Comparison of ENCODE assay signal across 12 cellular contexts in the genomic region with DNA sequence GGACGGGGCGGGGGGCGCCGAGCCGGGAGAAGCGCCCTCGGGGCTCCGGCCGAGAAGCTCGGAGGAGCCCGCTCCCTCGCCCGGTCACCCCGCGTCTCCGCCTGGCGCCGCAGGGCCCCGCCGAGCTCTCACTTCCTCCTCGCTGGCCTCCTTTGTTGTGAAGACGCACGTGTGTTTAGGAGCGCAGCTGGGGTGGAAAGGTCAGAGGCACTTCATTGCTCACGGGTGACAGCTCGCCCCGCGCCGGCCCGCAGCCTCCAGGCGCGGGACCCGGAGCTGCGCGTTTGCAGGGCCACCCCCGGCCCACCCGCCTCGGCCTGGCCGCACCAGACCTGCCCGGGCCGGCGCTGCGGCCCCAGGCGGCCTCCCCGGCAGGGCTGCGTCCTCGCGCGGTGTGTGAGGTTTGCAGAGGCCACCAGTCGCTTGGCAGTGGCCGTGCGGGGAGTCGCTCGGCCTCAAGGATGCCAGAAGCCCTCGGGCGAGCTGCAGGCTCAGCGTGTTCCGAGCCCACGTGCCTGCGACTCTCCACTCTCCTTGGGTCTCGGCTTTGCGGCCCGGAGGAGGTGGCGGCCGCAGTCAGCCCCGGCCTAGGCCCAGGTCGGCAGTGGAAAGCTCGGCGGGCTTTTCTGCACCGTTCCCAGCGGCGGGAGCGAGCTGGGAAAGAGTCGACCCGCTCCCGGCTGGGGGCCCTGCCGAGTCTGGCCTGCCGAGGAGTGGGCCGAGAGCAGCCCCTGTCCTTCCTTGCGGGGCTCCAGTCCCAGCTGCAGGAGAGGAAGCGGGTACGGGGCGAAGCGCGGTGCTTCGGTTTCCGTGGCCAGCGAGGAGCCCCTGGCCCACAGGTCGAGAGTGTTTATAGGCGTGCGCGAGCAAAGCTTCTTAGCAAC. TPM values are rescaled to one million over a fixed set of nuclear protein-coding genes. Genes with fewer than 3 reads are reported as not detected.
DNase-seq lines count a peak whose midpoint lies in the region; ATAC-seq and TF ChIP-seq lines count a peak whose summit lies in the region.
"Had no signal": no experiment of that assay in that cellular context is flagged by ENCODE, and none has a peak within 500 bp of the region (broad histone marks: within the 10 kb centered on the region; RNA-seq: fewer than 3 reads in every experiment).

No MANE protein-coding gene starts in this region.

- POLR2A ChIA-PET in SK-N-SH (lab: Yijun Ruan, JAX), result no interaction called here

- no peaks in the 10 kb centered on the region for H3K27me3 ChIP-seq in SK-N-SH (ENCODE audit: insufficient read depth)
- H3K27me3 ChIP-seq in testis, result no peaks in the 10 kb centered on the region

- H3K4me2 ChIP-seq in SK-N-SH, result peak overlapping the region; percentile 95

- TF ChIP-seq POLR2A in lower leg skin (IDR thresholded peaks at IDR 0.05), result no peak
- no peak for TF ChIP-seq POLR2A in testis (IDR thresholded peaks at IDR 0.05)

- H3K9me2 ChIP-seq in SK-N-SH, result no peaks in the 10 kb centered on the region

- H3K27ac ChIP-seq in SK-N-SH (ENCODE audit: low read depth in 2 of 2, low read length in 1 of 2) (no peak overlapping the region; a peak in 1 of 4 replicates), testis (peak overlapping the region; percentile 69 to 97)

- 71% methylated on average over 54 of the region's 92 CpGs for WGBS in SK-N-SH (ENCODE audit: low lambda C conversion rate)
- 48 to 55% methylated on average over 48 to 56 of the region's 92 CpGs for WGBS in lower leg skin, 2 donors
- 31 to 63% methylated on average over 6 to 92 of the region's 92 CpGs for WGBS in testis, 2 donors

- peak; percentile 72 for DNase-seq in SK-N-SH
- DNase-seq in choroid plexus epithelial cell (ENCODE audit: low read depth), result no peak
- DNase-seq in lower leg skin (ENCODE audit: low spot score in 2 of 2), result no peak
- DNase-seq in testis, result no peak
- DNase-seq in DMS79 (lab: John Stamatoyannopoulos, UW), result no peak
- DNase-seq in NCI-H774 (lab: John Stamatoyannopoulos, UW), result no peak
- DNase-seq: cortex of kidney, left cardiac atrium, NCI-H2081, uterus had no signal

- peak overlapping the region; percentile 76; the same call in 1 of the 2 replicates for H3K9ac ChIP-seq in SK-N-SH

- H4K20me1 ChIP-seq in SK-N-SH (ENCODE audit: insufficient read depth), result peaks cover 23% of the 10 kb centered on the region; the same call in 1 of the 2 replicates

- no peak for TF ChIP-seq EP300 in SK-N-SH (IDR thresholded peaks at IDR 0.05; ENCODE audit: borderline replicate concordance in 1 of 2, low read depth in 1 of 2, low read length in 1 of 2)

- H3K4me1 ChIP-seq in SK-N-SH (ENCODE audit: control insufficient read depth in 1 of 2, insufficient read depth in 2 of 2, low read depth in 1 of 2, low read length in 1 of 2) (peaks cover 0 to 2% of the 10 kb centered on the region in 2 experiments; a peak in 1 of 4 replicates), testis (no peaks in the 10 kb centered on the region)

- H3K4me3 ChIP-seq in SK-N-SH (ENCODE audit: low read depth in 2 of 2, low read length in 1 of 2) (peak overlapping the region; percentile 70 to 90), choroid plexus epithelial cell (ENCODE audit: low read depth, low read length) (peak overlapping the region; percentile 63), lower leg skin (ENCODE audit: low read depth, poor library complexity, severe bottlenecking) (peak overlapping the region; percentile 30), testis (peak overlapping the region; percentile 64 to 76)

- no peak for TF ChIP-seq CTCF in SK-N-SH (IDR thresholded peaks at IDR 0.05)
- TF ChIP-seq CTCF in choroid plexus epithelial cell (conservative IDR thresholded peaks at IDR 0.05; ENCODE audit: low read depth, low read length), result no peak
- TF ChIP-seq CTCF in lower leg skin (IDR thresholded peaks at IDR 0.05), result no peak
- no peak for TF ChIP-seq CTCF in testis (IDR thresholded peaks at IDR 0.05)

- CTCF ChIA-PET in SK-N-SH (lab: Yijun Ruan, JAX), result interaction anchor here (0.7 to 2.8 kb wide), 15 partner anchors 9 to 834 kb away, joined by 3 to 12 read pairs (median 3); no protein-coding TSS in a partner anchor

- peaks cover 15% of the 10 kb centered on the region for H3F3A ChIP-seq in SK-N-SH (replicated peaks; ENCODE audit: insufficient read depth)

- no peaks in the 10 kb centered on the region for H3K9me3 ChIP-seq in SK-N-SH
- no peaks in the 10 kb centered on the region for H3K9me3 ChIP-seq in testis
- H3K9me3 ChIP-seq: uterus had no signal

- intact Hi-C loops in lower leg skin (cut with DNase I; ENCODE audit: low total_unique reads), result no loop called here
- intact Hi-C loops in testis (cut with DNase I; ENCODE audit: low total_unique reads), result no loop called here

- no peak for TF ChIP-seq RAD21 in SK-N-SH (IDR thresholded peaks at IDR 0.05; ENCODE audit: low read length)

- ATAC-seq in SK-N-SH treated with all-trans-retinoic acid at 6 μM for 48 hours (no peak), HG02840 (IDR thresholded peaks at IDR 0.05; ENCODE audit: low FRiP score, unreplicated experiment) (no peak)

- no peak overlapping the region for H2AFZ ChIP-seq in SK-N-SH (ENCODE audit: low read depth)

- H3K36me3 ChIP-seq in SK-N-SH (replicated peaks in 1 of 2; ENCODE audit: control insufficient read depth in 1 of 2, insufficient read depth in 2 of 2, low read length in 1 of 2) (peaks cover 0 to 7% of the 10 kb centered on the region in 2 experiments), testis (ENCODE audit: low read depth, missing control alignments) (no peaks in the 10 kb centered on the region)
- H3K36me3 ChIP-seq: uterus had no signal

- peaks cover 45% of the 10 kb centered on the region for H3K79me2 ChIP-seq in SK-N-SH (ENCODE audit: insufficient read depth)

TF ChIP-seq in SK-N-SH, 30 proteins besides CTCF, POLR2A, EP300 and RAD21:
- TF ChIP-seq, protein P1, sequence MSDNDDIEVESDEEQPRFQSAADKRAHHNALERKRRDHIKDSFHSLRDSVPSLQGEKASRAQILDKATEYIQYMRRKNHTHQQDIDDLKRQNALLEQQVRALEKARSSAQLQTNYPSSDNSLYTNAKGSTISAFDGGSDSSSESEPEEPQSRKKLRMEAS (IDR thresholded peaks at IDR 0.05; ENCODE audit: low read depth), result no peak
- TF ChIP-seq, protein P2, sequence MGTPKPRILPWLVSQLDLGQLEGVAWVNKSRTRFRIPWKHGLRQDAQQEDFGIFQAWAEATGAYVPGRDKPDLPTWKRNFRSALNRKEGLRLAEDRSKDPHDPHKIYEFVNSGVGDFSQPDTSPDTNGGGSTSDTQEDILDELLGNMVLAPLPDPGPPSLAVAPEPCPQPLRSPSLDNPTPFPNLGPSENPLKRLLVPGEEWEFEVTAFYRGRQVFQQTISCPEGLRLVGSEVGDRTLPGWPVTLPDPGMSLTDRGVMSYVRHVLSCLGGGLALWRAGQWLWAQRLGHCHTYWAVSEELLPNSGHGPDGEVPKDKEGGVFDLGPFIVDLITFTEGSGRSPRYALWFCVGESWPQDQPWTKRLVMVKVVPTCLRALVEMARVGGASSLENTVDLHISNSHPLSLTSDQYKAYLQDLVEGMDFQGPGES (IDR thresholded peaks at IDR 0.05; ENCODE audit: low read depth, low read length), result no peak
- no peak for TF ChIP-seq EZH2phosphoT487 (IDR thresholded peaks at IDR 0.05; ENCODE audit: borderline replicate concordance, low read depth)

TF ChIP-seq in SK-N-SH treated with all-trans-retinoic acid at 6 μM for 48 hours, 23 proteins besides CTCF, POLR2A, EP300 and RAD21 (continues in another document):
- TF ChIP-seq ZC3H10 (CRISPR knock-in tag; IDR thresholded peaks at IDR 0.05), result no peak
- TF ChIP-seq ZNF8 (CRISPR knock-in tag; IDR thresholded peaks at IDR 0.05), result no peak
- no peak for TF ChIP-seq POU6F1 (CRISPR knock-in tag; IDR thresholded peaks at IDR 0.05; ENCODE audit: borderline replicate concordance, low read depth)
- no peak for TF ChIP-seq SNAI2 (CRISPR knock-in tag; IDR thresholded peaks at IDR 0.05)
- TF ChIP-seq CREB5 (CRISPR knock-in tag; IDR thresholded peaks at IDR 0.05; ENCODE audit: low read depth), result no peak
- no peak for TF ChIP-seq RARB (CRISPR knock-in tag; IDR thresholded peaks at IDR 0.05)
- no peak for TF ChIP-seq OSR1 (CRISPR knock-in tag; IDR thresholded peaks at IDR 0.05)
- no peak for TF ChIP-seq TCF4 (CRISPR knock-in tag; IDR thresholded peaks at IDR 0.05; ENCODE audit: borderline replicate concordance)
- TF ChIP-seq BACH2 (CRISPR knock-in tag; IDR thresholded peaks at IDR 0.05; ENCODE audit: borderline replicate concordance), result no peak
- TF ChIP-seq ISL1 (CRISPR knock-in tag; IDR thresholded peaks at IDR 0.05), result no peak

RNA-seq across cellular contexts. Expression of gene FOXC1, which starts 5.3 kb away (rescaled TPM):
- polyA plus RNA-seq in SK-N-SH (2012; rRNA removed) (3.6 and 4.3 TPM in 2 replicates), testis (ENCODE audit: insufficient read depth, low read depth, low replicate concordance) (4.7 TPM)
- polyA plus RNA-seq in SK-N-SH (2012; cell fraction: cytosol; rRNA removed), result 4.3 TPM in 2 replicates
- polyA plus RNA-seq in SK-N-SH (2012; cell fraction: nucleus; rRNA removed), result 5.0 and 5.6 TPM in 2 replicates
- total RNA-seq in lower leg skin (10 to 100 TPM in 3 of 4 donors, 1 to 10 TPM in 1; 7.1 to 39.2 (median 27.5) TPM), testis (10 to 100 TPM in 1 of 2 donors, 1 to 10 TPM in 1; 9.4 to 10.6 TPM)

Comparison
In these comparisons a context has a peak if more than half of its experiments do, and no peak if none do; other contexts are left out.
1. H3K27ac ChIP-seq: peak in testis (2 of 2); none in SK-N-SH (0 of 2).
2. H3K4me3 ChIP-seq: peak in every context shown above with its lines; median percentile 80 in SK-N-SH; 70 in testis; 63 in choroid plexus epithelial cell; 30 in lower leg skin.